ENCODE assay signal across 9 cellular contexts in the genomic region with DNA sequence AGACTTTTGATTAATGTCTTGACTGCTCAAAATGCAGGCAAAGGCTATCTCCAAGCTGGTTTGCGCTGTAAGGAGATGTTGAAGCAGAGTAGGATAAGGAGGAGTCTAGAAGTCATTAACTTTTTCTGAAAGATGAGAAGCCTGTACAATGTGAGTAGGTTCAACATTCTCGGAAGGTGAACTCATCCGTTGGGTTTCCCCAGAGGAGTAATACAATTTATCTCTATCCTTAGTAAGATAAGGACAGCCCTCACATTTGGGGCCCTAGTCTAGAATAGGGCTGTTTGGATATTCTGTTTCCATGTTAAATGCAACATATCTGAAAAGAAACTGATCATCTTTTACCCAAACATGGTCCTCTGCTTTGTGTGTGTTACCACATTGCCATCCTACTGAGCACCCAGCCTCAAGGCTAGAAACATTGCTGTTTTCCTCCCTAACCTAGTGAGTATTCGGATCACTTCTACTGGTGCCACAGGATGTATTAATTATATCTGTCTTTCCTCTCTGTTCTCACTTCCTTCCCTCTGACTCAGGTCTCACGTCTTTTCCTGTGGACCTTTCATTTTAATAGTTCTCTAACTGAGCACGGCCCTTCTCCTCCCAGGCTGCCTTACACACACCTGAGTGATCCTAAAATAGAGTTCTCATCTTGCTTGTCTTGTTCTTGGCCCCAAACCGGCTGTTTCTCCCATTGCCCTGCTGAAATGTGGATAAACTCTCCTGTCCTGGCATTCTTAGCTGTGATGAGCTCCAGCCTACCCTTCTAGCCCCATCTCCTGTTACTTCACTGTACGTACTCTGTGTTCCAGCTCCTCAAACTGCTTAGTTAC.
DNase-seq lines count a peak whose midpoint lies in the region; ATAC-seq and TF ChIP-seq lines count a peak whose summit lies in the region.
"Had no signal": no experiment of that assay in that cellular context is flagged by ENCODE, and none has a peak within 500 bp of the region (broad histone marks: within the 10 kb centered on the region; RNA-seq: fewer than 3 reads in every experiment).

No MANE protein-coding gene starts in this region.

- dilution Hi-C loops in IMR-90 (cut with HindIII; ENCODE audit: low sequenced_read_pairs, unreplicated experiment): no loop called here

- peak overlapping the region; percentile 47 for H3K4ac ChIP-seq in IMR-90 (ENCODE audit: low read depth, low read length)

- peak overlapping the region; percentile 28; the same call in 1 of the 2 replicates for H2BK120ac ChIP-seq in IMR-90 (ENCODE audit: low read depth, low read length)

- H2BK5ac ChIP-seq in IMR-90 (ENCODE audit: low read depth, low read length, poor library complexity, severe bottlenecking): peak overlapping the region; percentile 50

- TF ChIP-seq CTCF in IMR-90 (conservative IDR thresholded peaks at IDR 0.05; ENCODE audit: low read depth, low read length) (no peak), cardiac fibroblast (IDR thresholded peaks at IDR 0.05; ENCODE audit: low read depth, low read length) (no peak)

- H3K4me2 ChIP-seq in IMR-90 (ENCODE audit: low read depth, low read length): peak overlapping the region; percentile 57; the same call in 1 of the 2 replicates

- no peaks in the 10 kb centered on the region for H3K27me3 ChIP-seq in IMR-90 (ENCODE audit: control insufficient read depth, insufficient read depth, low read length)

- H2AK9ac ChIP-seq in IMR-90 (replicated peaks; ENCODE audit: low read depth, low read length, poor library complexity): no peak overlapping the region

- in situ Hi-C loops in IMR-90 (cut with MboI; ENCODE audit: low sequenced_read_pairs): no loop called here

- H3K79me1 ChIP-seq in IMR-90 (ENCODE audit: low read depth in 1 of 2, low read length in 2 of 2): no peaks in the 10 kb centered on the region

- peak overlapping the region; percentile 49; the same call in 1 of the 2 replicates for H3K18ac ChIP-seq in IMR-90 (ENCODE audit: low read depth, low read length)

- H2BK20ac ChIP-seq in IMR-90 (ENCODE audit: low read depth, low read length): peak overlapping the region; percentile 29; the same call in 1 of the 2 replicates

- H3K9ac ChIP-seq in IMR-90 (ENCODE audit: low read depth, low read length): no peak overlapping the region

- no peak overlapping the region for H3K23ac ChIP-seq in IMR-90 (ENCODE audit: low read depth, low read length)

- H3K56ac ChIP-seq in IMR-90 (ENCODE audit: extremely low read depth, insufficient read depth, low read length): no peak overlapping the region

- peak overlapping the region; percentile 64; the same call in 1 of the 2 replicates for H4K5ac ChIP-seq in IMR-90 (ENCODE audit: low read depth, low read length)

- TF ChIP-seq RAD21 in IMR-90 (IDR thresholded peaks at IDR 0.05; ENCODE audit: low read length): no peak

- CTCF ChIA-PET in IMR-90 (lab: Yijun Ruan, JAX): no interaction called here

- peak overlapping the region in 1 of 2 experiments; percentile 45; a peak in 1 of 4 replicates for H4K8ac ChIP-seq in IMR-90 (ENCODE audit: low read depth in 2 of 2, low read length in 2 of 2)

- H2BK15ac ChIP-seq in IMR-90 (ENCODE audit: low read depth, low read length): 0 out of 3 replicates have a peak overlapping the region, but pooled peaks have one; percentile 24

- no peak overlapping the region for H2AK5ac ChIP-seq in IMR-90 (ENCODE audit: low read depth, low read length)

- POLR2A ChIA-PET in IMR-90 (lab: Charles Lee; ENCODE audit: unreplicated experiment): no interaction called here

- intact Hi-C loops in IMR-90 (cut with micrococcal nuclease): loop anchor here (5.0 kb wide), 1 partner anchor 77 kb away; no protein-coding TSS in a partner anchor

- peak overlapping the region; percentile 54 for H2AFZ ChIP-seq in IMR-90 (replicated peaks; ENCODE audit: low read length, poor library complexity)

- H4K20me1 ChIP-seq in IMR-90 (ENCODE audit: insufficient read depth, low read length): no peaks in the 10 kb centered on the region

- H3K36me3 ChIP-seq in IMR-90 (ENCODE audit: control insufficient read depth, insufficient read depth, low read length): no peaks in the 10 kb centered on the region

- WGBS in IMR-90 (ENCODE audit: extremely low coverage in 2 of 2, insufficient read length in 1 of 2), 2 experiments: 62% methylated on average over 5 of the region's 8 CpGs; no CpG with 5 or more reads in 1 of the 2 experiments

- H3K14ac ChIP-seq in IMR-90 (replicated peaks; ENCODE audit: low read depth, low read length): peak overlapping the region; percentile 0; the same call in 1 of the 2 replicates

- H4K91ac ChIP-seq in IMR-90 (ENCODE audit: insufficient read depth, low read depth, low read length): 0 out of 2 replicates have a peak overlapping the region, but pooled peaks have one; percentile 44

- no peak for TF ChIP-seq POLR2A in IMR-90 (IDR thresholded peaks at IDR 0.05; ENCODE audit: low read depth, low read length)

- no peaks in the 10 kb centered on the region for H3K9me3 ChIP-seq in IMR-90 (ENCODE audit: control insufficient read depth, insufficient read depth, low read length)

- peak; percentile 73 for ATAC-seq in GM21360 (IDR thresholded peaks at IDR 0.05; ENCODE audit: unreplicated experiment)
- ATAC-seq in IMR-90 (ENCODE audit: low read depth): peak; percentile 89
- ATAC-seq: HCT116 had no signal

- DNase-seq in Daoy (ENCODE audit: low read depth): peak; percentile 77
- peak; percentile 86 for DNase-seq in IMR-90
- DNase-seq in cardiac fibroblast (ENCODE audit: low read depth in 2 of 2): peak; percentile 50 to 51
- DNase-seq in renal cortical epithelial cell (ENCODE audit: low read depth): peak; percentile 19
- DNase-seq in NCI-H2029 treated with DMSO at 0.1 percent for 48 hours (lab: John Stamatoyannopoulos, UW): no peak
- DNase-seq in activated gamma-delta T cell treated with Interleukin-2 at 50 U/mL for 16 hours: no peak
- no peak for DNase-seq in stimulated activated naive CD4-positive, alpha-beta T cell treated with Interleukin-2 at 50 U/mL for 16 hours (lab: John Stamatoyannopoulos, UW)

- BruUV-seq in IMR-90 (replicated peaks; lab: Mats Ljungman, UMichigan): no TSS peak

- no peak overlapping the region for H3K27ac ChIP-seq in IMR-90 (ENCODE audit: insufficient read depth, low read length)

- H3K9me1 ChIP-seq in IMR-90 (ENCODE audit: insufficient read depth, low read length): peaks cover 2% of the 10 kb centered on the region; the same call in 1 of the 2 replicates

- peaks cover 4% of the 10 kb centered on the region; the same call in 1 of the 2 replicates for H3K4me1 ChIP-seq in IMR-90 (ENCODE audit: control insufficient read depth, insufficient read depth, low read length)

- H3K4me3 ChIP-seq in IMR-90 (ENCODE audit: insufficient read depth, low read depth, low read length) (no peak overlapping the region), cardiac fibroblast (replicated peaks in 1 of 2; ENCODE audit: low read depth in 2 of 2, low read length in 2 of 2) (no peak overlapping the region)

TF ChIP-seq in IMR-90, 13 proteins besides CTCF, POLR2A, EP300 and RAD21:
- TF ChIP-seq RCOR1 (IDR thresholded peaks at IDR 0.05; ENCODE audit: insufficient replicate concordance, low read length): no peak
- TF ChIP-seq SMC3 (IDR thresholded peaks at IDR 0.05; ENCODE audit: low read depth, low read length): no peak
- TF ChIP-seq NFE2L2 (IDR thresholded peaks at IDR 0.05; ENCODE audit: low read depth, low read length): no peak
- no peak for TF ChIP-seq CHD1 (IDR thresholded peaks at IDR 0.05; ENCODE audit: low read depth, low read length)
- no peak for TF ChIP-seq MAFK (IDR thresholded peaks at IDR 0.05; ENCODE audit: low read depth, low read length)
- TF ChIP-seq FOS (IDR thresholded peaks at IDR 0.05; ENCODE audit: low read depth, low read length): no peak
- TF ChIP-seq MXI1 (IDR thresholded peaks at IDR 0.05; ENCODE audit: borderline replicate concordance, low read depth, low read length): no peak
- no peak for TF ChIP-seq BHLHE40 (IDR thresholded peaks at IDR 0.05; ENCODE audit: low read depth, low read length)
- TF ChIP-seq MAZ (IDR thresholded peaks at IDR 0.05; ENCODE audit: borderline replicate concordance, low read depth, low read length): no peak

Comparison
In these comparisons a context has a peak if more than half of its experiments do, and no peak if none do; other contexts are left out.
1. DNase-seq: peak in Daoy (single experiment), IMR-90 (single experiment), cardiac fibroblast (2 of 2) and renal cortical epithelial cell (single experiment); none in NCI-H2029 treated with DMSO at 0.1 percent for 48 hours (single experiment), activated gamma-delta T cell treated with Interleukin-2 at 50 U/mL for 16 hours (single experiment) and stimulated activated naive CD4-positive, alpha-beta T cell treated with Interleukin-2 at 50 U/mL for 16 hours (single experiment).